Comparison of ENCODE assay signal across 23 cellular contexts in the genomic region with DNA sequence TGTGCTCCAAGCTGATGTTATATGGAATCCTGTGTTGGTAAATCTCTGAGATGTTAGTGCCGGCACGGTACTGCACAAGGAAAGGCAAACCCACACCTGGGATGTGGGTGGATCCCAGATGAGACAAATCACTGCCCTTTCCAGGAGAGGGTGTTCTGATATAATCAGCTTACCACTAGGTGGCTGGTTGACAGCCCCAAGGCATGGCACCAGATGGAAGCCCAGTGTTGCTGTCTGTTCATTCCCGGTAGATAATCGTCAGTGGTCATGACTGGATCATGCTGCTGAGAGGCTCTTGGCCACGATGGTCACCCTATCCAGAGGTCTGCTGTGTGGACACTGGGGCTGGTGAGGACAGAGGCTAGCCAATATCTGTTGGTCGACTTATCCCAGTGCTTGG.
"Had no signal": no experiment of that assay in that cellular context is flagged by ENCODE, and none has a peak within 500 bp of the region (broad histone marks: within the 10 kb centered on the region; RNA-seq: fewer than 3 reads in every experiment).

No MANE protein-coding gene starts in this region.

- DNase-seq: activated CD4-positive, alpha-beta T cell treated with anti-CD3 and anti-CD28 coated beads for 4 hours; activated CD4-positive, alpha-beta T cell treated with anti-CD3 and anti-CD28 coated beads, Interleukin-2, amount 50 U/mL, for 48 hours; activated CD8-positive, alpha-beta memory T cell treated with anti-CD3 and anti-CD28 coated beads, Interleukin-2, amount 50 U/mL, for 4 hours; activated naive CD4-positive, alpha-beta T cell; activated T-cell treated with anti-CD3 and anti-CD28 coated beads, Interleukin-2, amount 50 U/mL, for 1 hour; cerebellar nuclear complex; colonic mucosa; effector CD8-positive, alpha-beta T cell; mammary epithelial cell; naive thymus-derived CD8-positive, alpha-beta T cell; occipital lobe; stimulated activated naive CD4-positive, alpha-beta T cell; T-helper 1 cell had no signal

- H3K36me3 Mint-ChIP-seq: activated naive CD4-positive, alpha-beta T cell treated with anti-CD3 and anti-CD28 coated beads, Interleukin-2, amount 50 U/mL, for 72 hours; naive thymus-derived CD8-positive, alpha-beta T cell; neural progenitor cell had no signal

- H3K4me2 ChIP-seq: neural progenitor cell had no signal

- H3K27me3 ChIP-seq: colonic mucosa, neural progenitor cell had no signal

- H3K9ac ChIP-seq: neural progenitor cell had no signal

- H3K4me3 Mint-ChIP-seq: activated T-helper 17 cell treated with anti-CD3 and anti-CD28 coated beads, Interleukin-2, amount 50 U/mL, for 72 hours; naive thymus-derived CD8-positive, alpha-beta T cell; neural progenitor cell; T-helper 2 cell treated with Interferon-gamma antibody and Interleukin-4, amounts not matched to agents 5 μg/mL and 100 μg/mL, for 36 hours had no signal

- H3K27ac ChIP-seq: colonic mucosa, neural progenitor cell, suprapubic skin, tibial artery had no signal

- H3K9me3 ChIP-seq: colonic mucosa, suprapubic skin, tibial artery had no signal

- H3K27ac Mint-ChIP-seq: activated naive CD4-positive, alpha-beta T cell treated with anti-CD3 and anti-CD28 coated beads, Interleukin-2, amount 50 U/mL, for 72 hours; activated T-helper 17 cell treated with anti-CD3 and anti-CD28 coated beads, Interleukin-2, amount 50 U/mL, for 72 hours; naive thymus-derived CD8-positive, alpha-beta T cell; neural progenitor cell; T-helper 2 cell treated with Interferon-gamma antibody and Interleukin-4, amounts not matched to agents 5 μg/mL and 100 μg/mL, for 36 hours had no signal

- ATAC-seq: activated naive CD4-positive, alpha-beta T cell treated with anti-CD3 and anti-CD28 coated beads, Interleukin-2, amount 50 U/mL, for 72 hours; activated T-helper 17 cell treated with anti-CD3 and anti-CD28 coated beads, Interleukin-2, amount 50 U/mL, for 72 hours; left colon; naive thymus-derived CD8-positive, alpha-beta T cell; right cardiac atrium had no signal

- H3K4me1 ChIP-seq: colonic mucosa, neural progenitor cell, suprapubic skin, tibial artery had no signal

- H2AFZ ChIP-seq: neural progenitor cell had no signal

- H3K36me3 ChIP-seq: colonic mucosa, neural progenitor cell, suprapubic skin, tibial artery had no signal

- H3K4me1 Mint-ChIP-seq: activated T-helper 17 cell treated with anti-CD3 and anti-CD28 coated beads, Interleukin-2, amount 50 U/mL, for 72 hours; naive thymus-derived CD8-positive, alpha-beta T cell; neural progenitor cell had no signal

- FAIRE-seq: frontal cortex, keratinocyte had no signal

- H3K4me3 ChIP-seq: colonic mucosa, neural progenitor cell, suprapubic skin, tibial artery had no signal

- H3K9me3 Mint-ChIP-seq: activated naive CD4-positive, alpha-beta T cell treated with anti-CD3 and anti-CD28 coated beads, Interleukin-2, amount 50 U/mL, for 72 hours; activated T-helper 17 cell treated with anti-CD3 and anti-CD28 coated beads, Interleukin-2, amount 50 U/mL, for 72 hours; naive thymus-derived CD8-positive, alpha-beta T cell; T-helper 2 cell treated with Interferon-gamma antibody and Interleukin-4, amounts not matched to agents 5 μg/mL and 100 μg/mL, for 36 hours had no signal
